In the genomic region with DNA sequence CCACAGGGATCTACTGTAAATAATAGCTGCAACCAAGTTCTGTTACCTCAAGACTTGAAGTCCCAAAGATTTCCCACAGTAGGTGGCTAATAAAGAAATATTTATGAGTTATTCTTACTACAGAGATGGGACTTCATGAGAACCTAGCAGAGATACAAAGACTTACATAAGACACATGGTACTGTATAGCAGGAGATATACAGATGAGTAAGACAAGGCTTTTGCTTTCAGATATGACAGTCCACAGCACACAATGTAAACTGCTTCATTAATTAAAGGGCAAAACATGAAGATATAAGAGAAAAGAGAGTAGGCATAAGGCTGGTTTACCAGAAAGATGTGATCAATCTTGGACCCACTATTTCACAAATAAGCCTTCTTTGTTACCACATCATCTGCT, we compare ENCODE assay signal across 20 cellular contexts. TPM values are rescaled to one million over a fixed set of nuclear protein-coding genes. Genes with fewer than 3 reads are reported as not detected.
DNase-seq lines count a peak whose midpoint lies in the region; ATAC-seq and TF ChIP-seq lines count a peak whose summit lies in the region.
"Had no signal": no experiment of that assay in that cellular context is flagged by ENCODE, and none has a peak within 500 bp of the region (broad histone marks: within the 10 kb centered on the region; RNA-seq: fewer than 3 reads in every experiment).

No MANE protein-coding gene starts in this region.

- no peak overlapping the region for H3K9ac ChIP-seq in BLaER1
- H3K9ac ChIP-seq in IMR-90 (ENCODE audit: low read depth, low read length), result no peak overlapping the region

- no peak overlapping the region for H2BK15ac ChIP-seq in IMR-90 (ENCODE audit: low read depth, low read length)

- H3K4me2 ChIP-seq in BLaER1 (peak overlapping the region; percentile 6; the same call in 1 of the 2 replicates), IMR-90 (ENCODE audit: low read depth, low read length) (no peak overlapping the region; the same call in 1 of the 2 replicates)

- dilution Hi-C loops in IMR-90 (cut with HindIII; ENCODE audit: low sequenced_read_pairs, unreplicated experiment), result no loop called here

- no peaks in the 10 kb centered on the region for H3K9me1 ChIP-seq in IMR-90 (ENCODE audit: insufficient read depth, low read length)

- peaks cover 43% of the 10 kb centered on the region for H3K4me1 ChIP-seq in BLaER1
- H3K4me1 ChIP-seq in IMR-90 (ENCODE audit: control insufficient read depth, insufficient read depth, low read length), result no peaks in the 10 kb centered on the region
- H3K4me1 ChIP-seq: prostate gland had no signal

- TF ChIP-seq CTCF in IMR-90 (conservative IDR thresholded peaks at IDR 0.05; ENCODE audit: low read depth, low read length) (no peak), chondrocyte (IDR thresholded peaks at IDR 0.05) (no peak)

- H3K4ac ChIP-seq in IMR-90 (ENCODE audit: low read depth, low read length), result no peak overlapping the region

- H3K4me3 ChIP-seq in BLaER1, result no peak overlapping the region
- H3K4me3 ChIP-seq in IMR-90 (ENCODE audit: insufficient read depth, low read depth, low read length), result no peak overlapping the region
- H3K4me3 ChIP-seq: left lung, MG63, prostate gland, testis had no signal

- TF ChIP-seq POLR2A in IMR-90 (IDR thresholded peaks at IDR 0.05; ENCODE audit: low read depth, low read length), result no peak

- no peak overlapping the region for H3K14ac ChIP-seq in IMR-90 (replicated peaks; ENCODE audit: low read depth, low read length)

- no peak overlapping the region for H2BK20ac ChIP-seq in IMR-90 (ENCODE audit: low read depth, low read length)

- no peak overlapping the region for H4K5ac ChIP-seq in IMR-90 (ENCODE audit: low read depth, low read length)

- CTCF ChIA-PET in IMR-90 (lab: Yijun Ruan, JAX), result no interaction called here

- H3K4me3 Mint-ChIP-seq in chondrocyte (ENCODE audit: unreplicated experiment), result no peak overlapping the region

- H3K27me3 Mint-ChIP-seq in chondrocyte (ENCODE audit: low read depth), result no peaks in the 10 kb centered on the region
- H3K27me3 Mint-ChIP-seq: stimulated activated naive B cell treated with anti-CD40 and anti-IgM and Interleukin-4, amounts not matched to agents 10 μg/mL and 1 μg/mL and 100 μg/mL, for 72 hours had no signal

- POLR2A ChIA-PET in IMR-90 (lab: Charles Lee; ENCODE audit: unreplicated experiment), result no interaction called here

- no peak overlapping the region for H4K8ac ChIP-seq in IMR-90 (ENCODE audit: low read depth in 2 of 2, low read length in 2 of 2)

- H2AK5ac ChIP-seq in IMR-90 (ENCODE audit: low read depth, low read length), result no peak overlapping the region

- H3K27me3 ChIP-seq in BLaER1 (no peaks in the 10 kb centered on the region), IMR-90 (ENCODE audit: control insufficient read depth, insufficient read depth, low read length) (no peaks in the 10 kb centered on the region)
- H3K27me3 ChIP-seq: left lung, MG63, testis had no signal

- H2BK5ac ChIP-seq in IMR-90 (ENCODE audit: low read depth, low read length, poor library complexity, severe bottlenecking), result no peak overlapping the region

- no peak overlapping the region for H3K23ac ChIP-seq in IMR-90 (ENCODE audit: low read depth, low read length)

- peaks cover 0 to 27% of the 10 kb centered on the region in 2 experiments; a peak in 2 of 4 replicates for H3K79me1 ChIP-seq in IMR-90 (ENCODE audit: low read depth in 1 of 2, low read length in 2 of 2)

- no peak overlapping the region for H3K56ac ChIP-seq in IMR-90 (ENCODE audit: extremely low read depth, insufficient read depth, low read length)

- H3K36me3 Mint-ChIP-seq in chondrocyte (ENCODE audit: low read depth), result peaks cover 4% of the 10 kb centered on the region

- peak; percentile 23 for DNase-seq in IMR-90
- no peak for DNase-seq in chondrocyte (ENCODE audit: low spot score)
- no peak for DNase-seq in Kasumi-1 (lab: John Stamatoyannopoulos, UW)
- DNase-seq: activated CD4-positive, alpha-beta T cell treated with anti-CD3 and anti-CD28 coated beads for 1 hour; activated T-cell treated with anti-CD3 and anti-CD28 coated beads, Interleukin-2, amount 50 U/mL, for 1 hour; amniotic stem cell; left lung; MG63; NCI-H2081; NCI-H748 treated with DMSO at 0.1 percent for 48 hours; RPMI8226; stimulated activated CD4-positive, alpha-beta T cell treated with anti-CD3 and anti-CD28 coated beads, Interleukin-4, amount 100 ng/mL, for 4 hours; stimulated activated naive B cell treated with anti-CD40 and anti-IgM and Interleukin-4, amounts not matched to agents 10 μg/mL and 1 μg/mL and 100 μg/mL, for 72 hours; testis had no signal

- H2AFZ ChIP-seq in IMR-90 (replicated peaks; ENCODE audit: low read length, poor library complexity), result no peak overlapping the region

- no peak overlapping the region for H2AK9ac ChIP-seq in IMR-90 (replicated peaks; ENCODE audit: low read depth, low read length, poor library complexity)

- H3K4me1 Mint-ChIP-seq in chondrocyte (ENCODE audit: low read depth), result peaks cover 56% of the 10 kb centered on the region

- H3K27ac ChIP-seq in BLaER1 (no peak overlapping the region), IMR-90 (ENCODE audit: insufficient read depth, low read length) (no peak overlapping the region)
- H3K27ac ChIP-seq: left lung, prostate gland, testis had no signal

- peaks cover 98% of the 10 kb centered on the region for H4K20me1 ChIP-seq in BLaER1
- H4K20me1 ChIP-seq in IMR-90 (ENCODE audit: insufficient read depth, low read length), result peaks cover 53% of the 10 kb centered on the region

- no TSS peak for BruUV-seq in IMR-90 (replicated peaks; lab: Mats Ljungman, UMichigan)

- in situ Hi-C loops in IMR-90 (cut with MboI; ENCODE audit: low sequenced_read_pairs), result loop anchor here (10.0 kb wide), 1 partner anchor 107 kb away; no protein-coding TSS in a partner anchor

- no peak overlapping the region for H3K18ac ChIP-seq in IMR-90 (ENCODE audit: low read depth, low read length)

- ATAC-seq in GM18519 (IDR thresholded peaks at IDR 0.05; ENCODE audit: low FRiP score, unreplicated experiment), result peak; percentile 52
- ATAC-seq in IMR-90 (ENCODE audit: low read depth), result peak; percentile 56
- no peak for ATAC-seq in GM21619 (IDR thresholded peaks at IDR 0.05; ENCODE audit: unreplicated experiment)
- ATAC-seq in HG03039 (IDR thresholded peaks at IDR 0.05; ENCODE audit: unreplicated experiment), result no peak
- ATAC-seq in HG03378 (IDR thresholded peaks at IDR 0.05; ENCODE audit: unreplicated experiment), result no peak
- ATAC-seq: left lung; stimulated activated naive B cell treated with anti-CD40 and anti-IgM and Interleukin-4, amounts not matched to agents 10 μg/mL and 1 μg/mL and 100 μg/mL, for 72 hours had no signal

- H2BK120ac ChIP-seq in IMR-90 (ENCODE audit: low read depth, low read length), result no peak overlapping the region

- H3K9me3 ChIP-seq in BLaER1 (peaks cover 19% of the 10 kb centered on the region), IMR-90 (ENCODE audit: control insufficient read depth, insufficient read depth, low read length) (no peaks in the 10 kb centered on the region)
- H3K9me3 ChIP-seq: left lung, MG63, prostate gland, testis had no signal

- no peak overlapping the region for H4K91ac ChIP-seq in IMR-90 (ENCODE audit: insufficient read depth, low read depth, low read length)

- peak overlapping the region; percentile 9 for H3K27ac Mint-ChIP-seq in chondrocyte (ENCODE audit: unreplicated experiment)
- H3K27ac Mint-ChIP-seq: stimulated activated naive B cell treated with anti-CD40 and anti-IgM and Interleukin-4, amounts not matched to agents 10 μg/mL and 1 μg/mL and 100 μg/mL, for 72 hours had no signal

- H3K36me3 ChIP-seq in BLaER1, result peaks cover 54% of the 10 kb centered on the region
- H3K36me3 ChIP-seq in IMR-90 (ENCODE audit: control insufficient read depth, insufficient read depth, low read length), result peaks cover 3% of the 10 kb centered on the region; the same call in 1 of the 2 replicates
- H3K36me3 ChIP-seq: prostate gland had no signal

- intact Hi-C loops in IMR-90 (cut with micrococcal nuclease), result no loop called here

- H3K9me3 Mint-ChIP-seq in chondrocyte (ENCODE audit: low read depth), result no peaks in the 10 kb centered on the region

- no peak for TF ChIP-seq RAD21 in IMR-90 (IDR thresholded peaks at IDR 0.05; ENCODE audit: low read length)

TF ChIP-seq in IMR-90, 13 proteins besides CTCF, POLR2A, EP300 and RAD21:
- TF ChIP-seq RCOR1 (IDR thresholded peaks at IDR 0.05; ENCODE audit: insufficient replicate concordance, low read length) (no peak), FOS (IDR thresholded peaks at IDR 0.05; ENCODE audit: low read depth, low read length) (no peak), MXI1 (IDR thresholded peaks at IDR 0.05; ENCODE audit: borderline replicate concordance, low read depth, low read length) (no peak), NFE2L2 (IDR thresholded peaks at IDR 0.05; ENCODE audit: low read depth, low read length) (no peak), SMC3 (IDR thresholded peaks at IDR 0.05; ENCODE audit: low read depth, low read length) (no peak), MAZ (IDR thresholded peaks at IDR 0.05; ENCODE audit: borderline replicate concordance, low read depth, low read length) (no peak), MAFK (IDR thresholded peaks at IDR 0.05; ENCODE audit: low read depth, low read length) (no peak)
- TF ChIP-seq, protein P1, sequence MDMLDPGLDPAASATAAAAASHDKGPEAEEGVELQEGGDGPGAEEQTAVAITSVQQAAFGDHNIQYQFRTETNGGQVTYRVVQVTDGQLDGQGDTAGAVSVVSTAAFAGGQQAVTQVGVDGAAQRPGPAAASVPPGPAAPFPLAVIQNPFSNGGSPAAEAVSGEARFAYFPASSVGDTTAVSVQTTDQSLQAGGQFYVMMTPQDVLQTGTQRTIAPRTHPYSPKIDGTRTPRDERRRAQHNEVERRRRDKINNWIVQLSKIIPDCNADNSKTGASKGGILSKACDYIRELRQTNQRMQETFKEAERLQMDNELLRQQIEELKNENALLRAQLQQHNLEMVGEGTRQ (IDR thresholded peaks at IDR 0.05; ENCODE audit: low read depth, low read length), result no peak

RNA-seq across cellular contexts. Expression of a gene that starts 6.6 kb away (rescaled TPM):
- 75.3 and 77.2 TPM in 2 replicates for total RNA-seq in IMR-90 (2012; rRNA removed)
- 28.5 and 30.5 TPM in 2 replicates for polyA plus RNA-seq in IMR-90 (2012; rRNA removed)
- 6.8 and 8.8 TPM in 2 replicates for polyA plus RNA-seq in IMR-90 (2012; cell fraction: cytosol; rRNA removed)
- polyA plus RNA-seq in IMR-90 (2012; cell fraction: nucleus; rRNA removed; ENCODE audit: low replicate concordance), result 13.9 and 48.1 TPM in 2 replicates
- total RNA-seq in chondrocyte, result 55.1 to 72.5 TPM (median 56.4 TPM) in 3 replicates

Comparison
In these comparisons a context has a peak if more than half of its experiments do, and no peak if none do; other contexts are left out.
1. ATAC-seq: peak in GM18519 (single experiment) and IMR-90 (single experiment); none in GM21619 (single experiment), HG03039 (single experiment) and HG03378 (single experiment).